8 cellular contexts compared by ENCODE assay signal in genomic region chr7:100888529-100888987, GRCh38. TPM values are rescaled to one million over a fixed set of nuclear protein-coding genes. Genes with fewer than 3 reads are reported as not detected.
DNase-seq lines count a peak whose midpoint lies in the region; ATAC-seq and TF ChIP-seq lines count a peak whose summit lies in the region.

No MANE protein-coding gene starts in this region.

- H3K36me3 Mint-ChIP-seq in type B pancreatic cell, result peaks cover 38% of the 10 kb centered on the region

- H3K4me3 Mint-ChIP-seq in type B pancreatic cell, result peak overlapping the region; percentile 94

- no peak for TF ChIP-seq CTCF in cardiac muscle cell (IDR thresholded peaks at IDR 0.05; ENCODE audit: low read depth, low read length)
- TF ChIP-seq CTCF in adrenal gland (IDR thresholded peaks at IDR 0.05), result no peak
- no peak for TF ChIP-seq CTCF in liver (IDR thresholded peaks at IDR 0.05; ENCODE audit: low read depth, low read length, missing input control)
- no peak for TF ChIP-seq CTCF in type B pancreatic cell (conservative IDR thresholded peaks at IDR 0.05)

- H3K27me3 Mint-ChIP-seq in type B pancreatic cell, result no peaks in the 10 kb centered on the region

- H3K4me1 Mint-ChIP-seq in type B pancreatic cell (ENCODE audit: unreplicated experiment), result peaks cover 40% of the 10 kb centered on the region

- H3K4me1 ChIP-seq in cardiac muscle cell (ENCODE audit: low read depth), result peaks cover 21% of the 10 kb centered on the region
- H3K4me1 ChIP-seq in adrenal gland (replicated peaks in 1 of 2), result peaks cover 16 to 35% of the 10 kb centered on the region in 2 donors
- H3K4me1 ChIP-seq in liver (ENCODE audit: control insufficient read depth in 4 of 4, insufficient read depth in 4 of 4, low read length in 3 of 4), result peaks cover 16 to 35% (median 26%) of the 10 kb centered on the region in 4 donors

- TF ChIP-seq RAD21 in liver (IDR thresholded peaks at IDR 0.05), result no peak

- H3K9ac ChIP-seq in liver (ENCODE audit: low read depth in 1 of 2, low read length in 2 of 2), result peak overlapping the region in 1 of 2 donors; percentile 43

- H3K9me3 ChIP-seq in cardiac muscle cell (ENCODE audit: low read depth) (no peaks in the 10 kb centered on the region), adrenal gland (replicated peaks in 1 of 3) (no peaks in the 10 kb centered on the region), liver (ENCODE audit: control insufficient read depth in 4 of 4, low read length in 3 of 4) (no peaks in the 10 kb centered on the region)

- peaks cover 43% of the 10 kb centered on the region for H3K36me3 ChIP-seq in cardiac muscle cell
- H3K36me3 ChIP-seq in adrenal gland (replicated peaks in 1 of 2), result peaks cover 0 to 49% of the 10 kb centered on the region in 2 donors
- peaks cover 12 to 44% (median 38%) of the 10 kb centered on the region in 4 donors for H3K36me3 ChIP-seq in liver (ENCODE audit: control insufficient read depth in 4 of 4, insufficient read depth in 3 of 4, low read depth in 1 of 4, low read length in 3 of 4)

- intact Hi-C loops in cardiac septum (cut with DNase I) (no loop called here), adrenal gland (cut with DNase I) (no loop called here)

- no peaks in the 10 kb centered on the region for H3K27me3 ChIP-seq in cardiac muscle cell
- H3K27me3 ChIP-seq in adrenal gland, result no peaks in the 10 kb centered on the region
- H3K27me3 ChIP-seq in liver (ENCODE audit: control insufficient read depth in 4 of 4, insufficient read depth in 4 of 4, low read length in 3 of 4), result no peaks in the 10 kb centered on the region

- 69 to 82% (median 76%) methylated on average over 10 of the region's 10 CpGs for WGBS in adrenal gland, 4 donors
- WGBS in liver, result 59% methylated on average over 10 of the region's 10 CpGs

- H3K9me3 Mint-ChIP-seq in type B pancreatic cell, result no peaks in the 10 kb centered on the region

- peak overlapping the region; percentile 63 for H3K27ac Mint-ChIP-seq in type B pancreatic cell

- no peak for ATAC-seq in HG02973 (IDR thresholded peaks at IDR 0.05; ENCODE audit: unreplicated experiment)
- ATAC-seq in HG03280 (IDR thresholded peaks at IDR 0.05; ENCODE audit: unreplicated experiment), result no peak

- no peak for TF ChIP-seq POLR2A in adrenal gland (IDR thresholded peaks at IDR 0.05)

- DNase-seq in cardiac muscle cell (ENCODE audit: low read depth in 1 of 2, low spot score in 1 of 2), result no peak
- DNase-seq in cardiac septum (ENCODE audit: low spot score), result no peak
- peak in 1 of 7 donors; percentile 40 for DNase-seq in adrenal gland
- no peak for DNase-seq in type B pancreatic cell (ENCODE audit: extremely low spot score, unreplicated experiment)
- no peak for DNase-seq in NCI-H526 (lab: John Stamatoyannopoulos, UW)

- H3K27ac ChIP-seq in cardiac muscle cell (peak overlapping the region; percentile 93), adrenal gland (peak overlapping the region in 4 of 5 donors; percentile 66 to 90 (median 78)), liver (ENCODE audit: low read depth in 1 of 2, low read length in 2 of 2) (peak overlapping the region; percentile 69 to 83)

- H3K4me3 ChIP-seq in cardiac muscle cell (peak overlapping the region; percentile 54), adrenal gland (peak overlapping the region in 1 of 4 donors; percentile 65), liver (ENCODE audit: low read depth in 1 of 3, low read length in 3 of 3) (peak overlapping the region; percentile 72 to 89 (median 78))

TF ChIP-seq in liver, 16 proteins besides CTCF, POLR2A, EP300 and RAD21:
- TF ChIP-seq HNF4A (conservative IDR thresholded peaks at IDR 0.05) (peak; percentile 32 to 47), SP1 (IDR thresholded peaks at IDR 0.05) (no peak), FOXA2 (IDR thresholded peaks at IDR 0.05) (no peak)

RNA-seq across cellular contexts. Expression of gene UFSP1, which starts 1.0 kb away (rescaled TPM):
- total RNA-seq in cardiac muscle cell, result 16.0 and 19.0 TPM in 2 replicates
- 3.9 and 9.9 TPM in 2 replicates for polyA plus RNA-seq in cardiac muscle cell
- total RNA-seq in cardiac septum, result 2.1 TPM
- total RNA-seq in adrenal gland, result 10 to 100 TPM in 1 of 8 donors, 1 to 10 TPM in 7; 2.8 to 12.7 (median 5.9) TPM
- polyA plus RNA-seq in adrenal gland, result 1 to 10 TPM; 2.5 to 6.8 (median 6.5) TPM
- total RNA-seq in liver, result 1 to 10 TPM; 3.1 to 4.9 TPM
- polyA plus RNA-seq in liver, result 1 to 10 TPM; 2.3 to 3.4 TPM
- total RNA-seq in type B pancreatic cell (ENCODE audit: low replicate concordance), result 4.4 and 6.3 TPM in 2 replicates

RNA-seq across cellular contexts. Expression of gene ACHE, which starts 7.1 kb away (rescaled TPM):
- 25.6 TPM in 2 replicates for total RNA-seq in cardiac muscle cell
- polyA plus RNA-seq in cardiac muscle cell, result 42.0 and 42.7 TPM in 2 replicates
- total RNA-seq in cardiac septum, result 2.1 TPM
- total RNA-seq in adrenal gland, result 10 to 100 TPM in 1 of 8 donors, 1 to 10 TPM in 4, under 1 TPM in 3; 0.26 to 10.2 (median 2.2) TPM
- 1 to 10 TPM; 1.2 to 3.3 (median 3.0) TPM for polyA plus RNA-seq in adrenal gland
- total RNA-seq in liver, result 10 to 100 TPM in 1 of 2 donors, under 1 TPM in 1; 0.25 to 17.6 TPM
- under 1 TPM; 0.15 to 0.17 TPM for polyA plus RNA-seq in liver
- 7.1 and 10.4 TPM in 2 replicates for total RNA-seq in type B pancreatic cell (ENCODE audit: low replicate concordance)

RNA-seq across cellular contexts. Expression of gene SRRT, which starts 13.7 kb away (rescaled TPM):
- total RNA-seq in cardiac muscle cell (78.6 and 83.1 TPM in 2 replicates), cardiac septum (62.9 TPM), adrenal gland (100 to 1,000 TPM in 4 of 8 donors, 10 to 100 TPM in 4; 44.0 to 156 (median 90.6) TPM), liver (10 to 100 TPM; 28.6 to 45.0 TPM), type B pancreatic cell (ENCODE audit: low replicate concordance) (168 and 239 TPM in 2 replicates)
- polyA plus RNA-seq in cardiac muscle cell (111 and 148 TPM in 2 replicates), adrenal gland (100 to 1,000 TPM in 2 of 3 donors, 10 to 100 TPM in 1; 83.7 to 289 (median 226) TPM), liver (10 to 100 TPM; 27.2 to 32.1 TPM)

RNA-seq across cellular contexts. Expression of gene TRIP6, which starts 21.4 kb away (rescaled TPM):
- total RNA-seq in cardiac muscle cell (51.9 and 60.1 TPM in 2 replicates), cardiac septum (24.4 TPM), adrenal gland (100 to 1,000 TPM in 2 of 8 donors, 10 to 100 TPM in 6; 44.8 to 105 (median 75.6) TPM), liver (10 to 100 TPM; 14.6 to 18.6 TPM), type B pancreatic cell (ENCODE audit: low replicate concordance) (78.9 and 84.7 TPM in 2 replicates)
- polyA plus RNA-seq in cardiac muscle cell (50.2 and 62.2 TPM in 2 replicates), adrenal gland (10 to 100 TPM in 2 of 3 donors, 1 to 10 TPM in 1; 8.9 to 88.6 (median 67.6) TPM), liver (10 to 100 TPM; 17.7 to 30.7 TPM)

RNA-seq across cellular contexts. Expression of gene SLC12A9, which starts 36.0 kb away (rescaled TPM):
- 18.3 and 19.5 TPM in 2 replicates for total RNA-seq in cardiac muscle cell
- polyA plus RNA-seq in cardiac muscle cell, result 12.5 and 14.6 TPM in 2 replicates
- total RNA-seq in cardiac septum, result 6.9 TPM
- total RNA-seq in adrenal gland, result 10 to 100 TPM in 7 of 8 donors, 1 to 10 TPM in 1; 8.0 to 35.1 (median 20.2) TPM
- polyA plus RNA-seq in adrenal gland, result 10 to 100 TPM in 2 of 3 donors, 1 to 10 TPM in 1; 6.1 to 60.3 (median 34.6) TPM
- 10 to 100 TPM; 10.5 to 17.2 TPM for total RNA-seq in liver
- 1 to 10 TPM; 1.8 to 8.4 TPM for polyA plus RNA-seq in liver
- total RNA-seq in type B pancreatic cell (ENCODE audit: low replicate concordance), result 31.4 and 37.1 TPM in 2 replicates
